ENCODE assay signal across 16 cellular contexts in genomic region chr7:84191842-84192241, GRCh38. TPM values are rescaled to one million over a fixed set of nuclear protein-coding genes. Genes with fewer than 3 reads are reported as not detected.
DNase-seq lines count a peak whose midpoint lies in the region; ATAC-seq and TF ChIP-seq lines count a peak whose summit lies in the region.
"Had no signal": no experiment of that assay in that cellular context is flagged by ENCODE, and none has a peak within 500 bp of the region (broad histone marks: within the 10 kb centered on the region; RNA-seq: fewer than 3 reads in every experiment).

No MANE protein-coding gene starts in this region.

- peak overlapping the region; percentile 85 for H3K4me3 Mint-ChIP-seq in Calu3 (ENCODE audit: low read depth, unreplicated experiment)
- H3K4me3 Mint-ChIP-seq in nephron progenitor cell: peak overlapping the region; percentile 97
- H3K4me3 Mint-ChIP-seq: CD4-positive, alpha-beta T cell; T-helper 1 cell treated with Interleukin-12 subunit alpha and Interleukin-12 subunit beta and Interleukin-4 antibody, amounts not matched to agents 30 μg/mL and 1 μg/mL, for 36 hours had no signal

- H3K36me3 Mint-ChIP-seq in Calu3 (ENCODE audit: insufficient read depth, unreplicated experiment) (peaks cover 25% of the 10 kb centered on the region), nephron progenitor cell (ENCODE audit: low read depth) (no peaks in the 10 kb centered on the region)

- H3K27ac ChIP-seq in coronary artery: no peak overlapping the region
- H3K27ac ChIP-seq: HL-60, ovary had no signal

- intact Hi-C loops in Calu3 (cut with micrococcal nuclease; ENCODE audit: unreplicated experiment): loop anchor here (5.0 to 10.0 kb wide), 3 partner anchors 220 to 830 kb away; no protein-coding TSS in a partner anchor

- no peak for TF ChIP-seq CTCF in Calu3 (IDR thresholded peaks at IDR 0.05; ENCODE audit: unreplicated experiment)
- no peak for TF ChIP-seq CTCF in epithelial cell of esophagus (IDR thresholded peaks at IDR 0.05; ENCODE audit: insufficient read depth, low read depth, low read length, missing control alignments)
- no peak for TF ChIP-seq CTCF in nephron progenitor cell (IDR thresholded peaks at IDR 0.05)
- TF ChIP-seq CTCF in coronary artery (IDR thresholded peaks at IDR 0.05): no peak

- DNase-seq in Calu3: no peak
- DNase-seq in LoVo (ENCODE audit: low spot score): peak; percentile 43
- peak; percentile 52 for DNase-seq in epithelial cell of esophagus (ENCODE audit: low read depth)
- DNase-seq in nephron progenitor cell: no peak
- DNase-seq in coronary artery (ENCODE audit: low spot score): no peak
- no peak for DNase-seq in NAMALWA (ENCODE audit: low spot score)
- DNase-seq: activated CD8-positive, alpha-beta memory T cell treated with anti-CD3 and anti-CD28 coated beads for 24 hours; CD4-positive, alpha-beta T cell; NCI-H1105 treated with DMSO at 0.1 percent for 48 hours; ovary; stimulated activated CD4-positive, alpha-beta T cell treated with anti-CD3 and anti-CD28 coated beads, Interleukin-4, amount 100 ng/mL, for 24 hours had no signal

- no peaks in the 10 kb centered on the region for H3K9me3 Mint-ChIP-seq in Calu3 (ENCODE audit: low read depth, unreplicated experiment)
- H3K9me3 Mint-ChIP-seq in nephron progenitor cell: no peaks in the 10 kb centered on the region
- H3K9me3 Mint-ChIP-seq: CD4-positive, alpha-beta T cell; T-helper 1 cell treated with Interleukin-12 subunit alpha and Interleukin-12 subunit beta and Interleukin-4 antibody, amounts not matched to agents 30 μg/mL and 1 μg/mL, for 36 hours had no signal

- no peak for ATAC-seq in GM21529 (IDR thresholded peaks at IDR 0.05; ENCODE audit: unreplicated experiment)
- ATAC-seq in GM21515 (IDR thresholded peaks at IDR 0.05; ENCODE audit: unreplicated experiment): no peak
- ATAC-seq: esophagus mucosa had no signal

- H3K4me1 Mint-ChIP-seq in Calu3 (ENCODE audit: low read depth, unreplicated experiment): peaks cover 20% of the 10 kb centered on the region
- H3K4me1 Mint-ChIP-seq in nephron progenitor cell: peaks cover 81% of the 10 kb centered on the region

- H3K27ac Mint-ChIP-seq in Calu3 (ENCODE audit: unreplicated experiment): peak overlapping the region; percentile 82
- H3K27ac Mint-ChIP-seq in nephron progenitor cell: peak overlapping the region; percentile 21
- H3K27ac Mint-ChIP-seq: CD4-positive, alpha-beta T cell; T-helper 1 cell treated with Interleukin-12 subunit alpha and Interleukin-12 subunit beta and Interleukin-4 antibody, amounts not matched to agents 30 μg/mL and 1 μg/mL, for 36 hours had no signal

- BruUV-seq in Calu3 (replicated peaks; lab: Mats Ljungman, UMichigan): no TSS peak

- H3K4me3 ChIP-seq in epithelial cell of esophagus (ENCODE audit: low read length) (no peak overlapping the region), coronary artery (no peak overlapping the region)
- H3K4me3 ChIP-seq: ovary had no signal

- H3K27me3 Mint-ChIP-seq in Calu3 (ENCODE audit: unreplicated experiment) (no peaks in the 10 kb centered on the region), nephron progenitor cell (ENCODE audit: low read depth, poor library complexity) (peaks cover 4% of the 10 kb centered on the region)

- CTCF ChIA-PET in Calu3 (lab: Charles Lee): no interaction called here

RNA-seq across cellular contexts. Expression of gene SEMA3A, which starts 2.7 kb away (rescaled TPM):
- 20.2 and 24.3 TPM in 2 replicates for total RNA-seq in Calu3 (2022)

Comparison
In these comparisons a context has a peak if more than half of its experiments do, and no peak if none do; other contexts are left out.
1. DNase-seq: peak in LoVo (single experiment) and epithelial cell of esophagus (single experiment); none in Calu3 (single experiment), nephron progenitor cell (single experiment), coronary artery (single experiment) and NAMALWA (single experiment).